Comparison of ENCODE assay signal across 1 cellular context in the genomic region with DNA sequence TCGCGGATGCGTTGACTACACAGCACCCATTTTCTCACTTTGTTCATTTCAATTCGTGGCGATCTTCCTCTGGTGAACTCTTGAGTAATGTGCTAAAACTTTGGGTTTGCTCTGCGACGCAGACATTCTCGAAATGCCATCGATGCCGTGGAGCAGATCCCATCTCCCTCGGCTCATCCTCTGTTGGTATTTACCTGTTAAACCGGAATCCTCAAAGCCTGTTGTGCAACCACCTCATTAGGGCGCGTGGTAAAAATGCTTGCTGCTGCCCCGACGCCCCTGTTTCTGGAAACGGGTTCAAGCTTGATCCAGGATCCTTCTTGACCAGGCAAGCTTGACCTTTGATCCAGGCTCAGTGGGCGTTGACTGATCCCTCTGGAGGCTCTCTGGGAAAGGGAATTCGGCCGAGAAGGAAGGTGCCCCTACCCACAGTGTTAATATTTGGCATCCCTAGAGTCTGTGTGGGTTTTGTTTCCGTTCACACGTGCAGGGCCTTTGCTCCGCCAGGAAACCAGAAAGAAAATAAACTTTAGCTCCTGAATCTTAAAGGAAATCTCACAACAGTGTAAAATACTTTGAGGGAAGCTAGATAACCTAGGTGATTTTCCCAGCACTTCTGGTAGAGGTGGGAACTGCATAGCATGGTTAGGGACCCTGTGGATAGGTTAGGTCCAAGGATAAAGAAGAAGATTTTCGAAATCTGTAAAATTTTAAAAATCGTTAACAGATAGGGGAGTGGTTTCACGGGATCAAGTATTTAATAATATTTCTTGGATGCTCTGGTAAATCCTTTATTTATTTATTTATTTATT.
TF ChIP-seq lines count a peak whose summit lies in the region.

No MANE protein-coding gene starts in this region.

TF ChIP-seq in K562, 482 proteins besides CTCF, POLR2A, EP300 and RAD21 (continues in another document):
- TF ChIP-seq CEBPG (CRISPR knock-in tag; IDR thresholded peaks at IDR 0.05) (peak; percentile 68; the same call in 1 of the 2 replicates), CEBPG (tag; conservative IDR thresholded peaks at IDR 0.05 in 1 of 2, IDR thresholded peaks at IDR 0.05 in 1 of 2) (peak; percentile 73 to 94), NR4A1 (CRISPR knock-in tag; IDR thresholded peaks at IDR 0.05) (no peak), NR4A1 (tag; IDR thresholded peaks at IDR 0.05) (peak; percentile 49; the same call in 1 of the 2 replicates), ELF1 (tag; IDR thresholded peaks at IDR 0.05) (no peak), NR2C1 (IDR thresholded peaks at IDR 0.05) (no peak), NR2C1 (tag; IDR thresholded peaks at IDR 0.05) (peak; percentile 43; the same call in 1 of the 2 replicates), TEAD4 (IDR thresholded peaks at IDR 0.05; ENCODE audit: low read length) (peak; percentile 21; the same call in 1 of the 2 replicates), TEAD4 (CRISPR knock-in tag; IDR thresholded peaks at IDR 0.05; ENCODE audit: borderline replicate concordance) (no peak), MAFF (IDR thresholded peaks at IDR 0.05; ENCODE audit: low read length) (no peak), KAT7 (CRISPR knock-in tag; IDR thresholded peaks at IDR 0.05; ENCODE audit: borderline replicate concordance) (0 out of 2 replicates have a peak, but pooled peaks have one; percentile 64), CEBPB (tag; IDR thresholded peaks at IDR 0.05) (peak; percentile 96), NR2C2 (CRISPR knock-in tag; IDR thresholded peaks at IDR 0.05) (no peak), NR2C2 (tag; IDR thresholded peaks at IDR 0.05) (peak; percentile 47; the same call in 1 of the 2 replicates), SIN3A (IDR thresholded peaks at IDR 0.05; ENCODE audit: borderline replicate concordance in 2 of 2, control insufficient read depth in 1 of 2, low read depth in 2 of 2, low read length in 2 of 2) (peak in 1 of 2 experiments; percentile 36; a peak in 1 of 4 replicates), FOXK1 (CRISPR knock-in tag; IDR thresholded peaks at IDR 0.05; ENCODE audit: borderline replicate concordance) (0 out of 2 replicates have a peak, but pooled peaks have one; percentile 55), TEAD2 (tag; IDR thresholded peaks at IDR 0.05) (0 out of 2 replicates have a peak, but pooled peaks have one; percentile 64), ZNF12 (CRISPR knock-in tag; IDR thresholded peaks at IDR 0.05) (no peak)
- TF ChIP-seq, protein P1, sequence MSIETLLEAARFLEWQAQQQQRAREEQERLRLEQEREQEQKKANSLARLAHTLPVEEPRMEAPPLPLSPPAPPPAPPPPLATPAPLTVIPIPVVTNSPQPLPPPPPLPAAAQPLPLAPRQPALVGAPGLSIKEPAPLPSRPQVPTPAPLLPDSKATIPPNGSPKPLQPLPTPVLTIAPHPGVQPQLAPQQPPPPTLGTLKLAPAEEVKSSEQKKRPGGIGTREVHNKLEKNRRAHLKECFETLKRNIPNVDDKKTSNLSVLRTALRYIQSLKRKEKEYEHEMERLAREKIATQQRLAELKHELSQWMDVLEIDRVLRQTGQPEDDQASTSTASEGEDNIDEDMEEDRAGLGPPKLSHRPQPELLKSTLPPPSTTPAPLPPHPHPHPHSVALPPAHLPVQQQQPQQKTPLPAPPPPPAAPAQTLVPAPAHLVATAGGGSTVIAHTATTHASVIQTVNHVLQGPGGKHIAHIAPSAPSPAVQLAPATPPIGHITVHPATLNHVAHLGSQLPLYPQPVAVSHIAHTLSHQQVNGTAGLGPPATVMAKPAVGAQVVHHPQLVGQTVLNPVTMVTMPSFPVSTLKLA (conservative IDR thresholded peaks at IDR 0.05), result peak; percentile 42 to 47; a peak in 2 of 4 replicates
- TF ChIP-seq, protein P2, sequence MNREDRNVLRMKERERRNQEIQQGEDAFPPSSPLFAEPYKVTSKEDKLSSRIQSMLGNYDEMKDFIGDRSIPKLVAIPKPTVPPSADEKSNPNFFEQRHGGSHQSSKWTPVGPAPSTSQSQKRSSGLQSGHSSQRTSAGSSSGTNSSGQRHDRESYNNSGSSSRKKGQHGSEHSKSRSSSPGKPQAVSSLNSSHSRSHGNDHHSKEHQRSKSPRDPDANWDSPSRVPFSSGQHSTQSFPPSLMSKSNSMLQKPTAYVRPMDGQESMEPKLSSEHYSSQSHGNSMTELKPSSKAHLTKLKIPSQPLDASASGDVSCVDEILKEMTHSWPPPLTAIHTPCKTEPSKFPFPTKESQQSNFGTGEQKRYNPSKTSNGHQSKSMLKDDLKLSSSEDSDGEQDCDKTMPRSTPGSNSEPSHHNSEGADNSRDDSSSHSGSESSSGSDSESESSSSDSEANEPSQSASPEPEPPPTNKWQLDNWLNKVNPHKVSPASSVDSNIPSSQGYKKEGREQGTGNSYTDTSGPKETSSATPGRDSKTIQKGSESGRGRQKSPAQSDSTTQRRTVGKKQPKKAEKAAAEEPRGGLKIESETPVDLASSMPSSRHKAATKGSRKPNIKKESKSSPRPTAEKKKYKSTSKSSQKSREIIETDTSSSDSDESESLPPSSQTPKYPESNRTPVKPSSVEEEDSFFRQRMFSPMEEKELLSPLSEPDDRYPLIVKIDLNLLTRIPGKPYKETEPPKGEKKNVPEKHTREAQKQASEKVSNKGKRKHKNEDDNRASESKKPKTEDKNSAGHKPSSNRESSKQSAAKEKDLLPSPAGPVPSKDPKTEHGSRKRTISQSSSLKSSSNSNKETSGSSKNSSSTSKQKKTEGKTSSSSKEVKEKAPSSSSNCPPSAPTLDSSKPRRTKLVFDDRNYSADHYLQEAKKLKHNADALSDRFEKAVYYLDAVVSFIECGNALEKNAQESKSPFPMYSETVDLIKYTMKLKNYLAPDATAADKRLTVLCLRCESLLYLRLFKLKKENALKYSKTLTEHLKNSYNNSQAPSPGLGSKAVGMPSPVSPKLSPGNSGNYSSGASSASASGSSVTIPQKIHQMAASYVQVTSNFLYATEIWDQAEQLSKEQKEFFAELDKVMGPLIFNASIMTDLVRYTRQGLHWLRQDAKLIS (CRISPR knock-in tag; IDR thresholded peaks at IDR 0.05), result peak; percentile 32; the same call in 1 of the 2 replicates
- TF ChIP-seq, protein P3, sequence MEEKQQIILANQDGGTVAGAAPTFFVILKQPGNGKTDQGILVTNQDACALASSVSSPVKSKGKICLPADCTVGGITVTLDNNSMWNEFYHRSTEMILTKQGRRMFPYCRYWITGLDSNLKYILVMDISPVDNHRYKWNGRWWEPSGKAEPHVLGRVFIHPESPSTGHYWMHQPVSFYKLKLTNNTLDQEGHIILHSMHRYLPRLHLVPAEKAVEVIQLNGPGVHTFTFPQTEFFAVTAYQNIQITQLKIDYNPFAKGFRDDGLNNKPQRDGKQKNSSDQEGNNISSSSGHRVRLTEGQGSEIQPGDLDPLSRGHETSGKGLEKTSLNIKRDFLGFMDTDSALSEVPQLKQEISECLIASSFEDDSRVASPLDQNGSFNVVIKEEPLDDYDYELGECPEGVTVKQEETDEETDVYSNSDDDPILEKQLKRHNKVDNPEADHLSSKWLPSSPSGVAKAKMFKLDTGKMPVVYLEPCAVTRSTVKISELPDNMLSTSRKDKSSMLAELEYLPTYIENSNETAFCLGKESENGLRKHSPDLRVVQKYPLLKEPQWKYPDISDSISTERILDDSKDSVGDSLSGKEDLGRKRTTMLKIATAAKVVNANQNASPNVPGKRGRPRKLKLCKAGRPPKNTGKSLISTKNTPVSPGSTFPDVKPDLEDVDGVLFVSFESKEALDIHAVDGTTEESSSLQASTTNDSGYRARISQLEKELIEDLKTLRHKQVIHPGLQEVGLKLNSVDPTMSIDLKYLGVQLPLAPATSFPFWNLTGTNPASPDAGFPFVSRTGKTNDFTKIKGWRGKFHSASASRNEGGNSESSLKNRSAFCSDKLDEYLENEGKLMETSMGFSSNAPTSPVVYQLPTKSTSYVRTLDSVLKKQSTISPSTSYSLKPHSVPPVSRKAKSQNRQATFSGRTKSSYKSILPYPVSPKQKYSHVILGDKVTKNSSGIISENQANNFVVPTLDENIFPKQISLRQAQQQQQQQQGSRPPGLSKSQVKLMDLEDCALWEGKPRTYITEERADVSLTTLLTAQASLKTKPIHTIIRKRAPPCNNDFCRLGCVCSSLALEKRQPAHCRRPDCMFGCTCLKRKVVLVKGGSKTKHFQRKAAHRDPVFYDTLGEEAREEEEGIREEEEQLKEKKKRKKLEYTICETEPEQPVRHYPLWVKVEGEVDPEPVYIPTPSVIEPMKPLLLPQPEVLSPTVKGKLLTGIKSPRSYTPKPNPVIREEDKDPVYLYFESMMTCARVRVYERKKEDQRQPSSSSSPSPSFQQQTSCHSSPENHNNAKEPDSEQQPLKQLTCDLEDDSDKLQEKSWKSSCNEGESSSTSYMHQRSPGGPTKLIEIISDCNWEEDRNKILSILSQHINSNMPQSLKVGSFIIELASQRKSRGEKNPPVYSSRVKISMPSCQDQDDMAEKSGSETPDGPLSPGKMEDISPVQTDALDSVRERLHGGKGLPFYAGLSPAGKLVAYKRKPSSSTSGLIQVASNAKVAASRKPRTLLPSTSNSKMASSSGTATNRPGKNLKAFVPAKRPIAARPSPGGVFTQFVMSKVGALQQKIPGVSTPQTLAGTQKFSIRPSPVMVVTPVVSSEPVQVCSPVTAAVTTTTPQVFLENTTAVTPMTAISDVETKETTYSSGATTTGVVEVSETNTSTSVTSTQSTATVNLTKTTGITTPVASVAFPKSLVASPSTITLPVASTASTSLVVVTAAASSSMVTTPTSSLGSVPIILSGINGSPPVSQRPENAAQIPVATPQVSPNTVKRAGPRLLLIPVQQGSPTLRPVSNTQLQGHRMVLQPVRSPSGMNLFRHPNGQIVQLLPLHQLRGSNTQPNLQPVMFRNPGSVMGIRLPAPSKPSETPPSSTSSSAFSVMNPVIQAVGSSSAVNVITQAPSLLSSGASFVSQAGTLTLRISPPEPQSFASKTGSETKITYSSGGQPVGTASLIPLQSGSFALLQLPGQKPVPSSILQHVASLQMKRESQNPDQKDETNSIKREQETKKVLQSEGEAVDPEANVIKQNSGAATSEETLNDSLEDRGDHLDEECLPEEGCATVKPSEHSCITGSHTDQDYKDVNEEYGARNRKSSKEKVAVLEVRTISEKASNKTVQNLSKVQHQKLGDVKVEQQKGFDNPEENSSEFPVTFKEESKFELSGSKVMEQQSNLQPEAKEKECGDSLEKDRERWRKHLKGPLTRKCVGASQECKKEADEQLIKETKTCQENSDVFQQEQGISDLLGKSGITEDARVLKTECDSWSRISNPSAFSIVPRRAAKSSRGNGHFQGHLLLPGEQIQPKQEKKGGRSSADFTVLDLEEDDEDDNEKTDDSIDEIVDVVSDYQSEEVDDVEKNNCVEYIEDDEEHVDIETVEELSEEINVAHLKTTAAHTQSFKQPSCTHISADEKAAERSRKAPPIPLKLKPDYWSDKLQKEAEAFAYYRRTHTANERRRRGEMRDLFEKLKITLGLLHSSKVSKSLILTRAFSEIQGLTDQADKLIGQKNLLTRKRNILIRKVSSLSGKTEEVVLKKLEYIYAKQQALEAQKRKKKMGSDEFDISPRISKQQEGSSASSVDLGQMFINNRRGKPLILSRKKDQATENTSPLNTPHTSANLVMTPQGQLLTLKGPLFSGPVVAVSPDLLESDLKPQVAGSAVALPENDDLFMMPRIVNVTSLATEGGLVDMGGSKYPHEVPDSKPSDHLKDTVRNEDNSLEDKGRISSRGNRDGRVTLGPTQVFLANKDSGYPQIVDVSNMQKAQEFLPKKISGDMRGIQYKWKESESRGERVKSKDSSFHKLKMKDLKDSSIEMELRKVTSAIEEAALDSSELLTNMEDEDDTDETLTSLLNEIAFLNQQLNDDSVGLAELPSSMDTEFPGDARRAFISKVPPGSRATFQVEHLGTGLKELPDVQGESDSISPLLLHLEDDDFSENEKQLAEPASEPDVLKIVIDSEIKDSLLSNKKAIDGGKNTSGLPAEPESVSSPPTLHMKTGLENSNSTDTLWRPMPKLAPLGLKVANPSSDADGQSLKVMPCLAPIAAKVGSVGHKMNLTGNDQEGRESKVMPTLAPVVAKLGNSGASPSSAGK (IDR thresholded peaks at IDR 0.05), result peak; percentile 93
- TF ChIP-seq, protein P4, sequence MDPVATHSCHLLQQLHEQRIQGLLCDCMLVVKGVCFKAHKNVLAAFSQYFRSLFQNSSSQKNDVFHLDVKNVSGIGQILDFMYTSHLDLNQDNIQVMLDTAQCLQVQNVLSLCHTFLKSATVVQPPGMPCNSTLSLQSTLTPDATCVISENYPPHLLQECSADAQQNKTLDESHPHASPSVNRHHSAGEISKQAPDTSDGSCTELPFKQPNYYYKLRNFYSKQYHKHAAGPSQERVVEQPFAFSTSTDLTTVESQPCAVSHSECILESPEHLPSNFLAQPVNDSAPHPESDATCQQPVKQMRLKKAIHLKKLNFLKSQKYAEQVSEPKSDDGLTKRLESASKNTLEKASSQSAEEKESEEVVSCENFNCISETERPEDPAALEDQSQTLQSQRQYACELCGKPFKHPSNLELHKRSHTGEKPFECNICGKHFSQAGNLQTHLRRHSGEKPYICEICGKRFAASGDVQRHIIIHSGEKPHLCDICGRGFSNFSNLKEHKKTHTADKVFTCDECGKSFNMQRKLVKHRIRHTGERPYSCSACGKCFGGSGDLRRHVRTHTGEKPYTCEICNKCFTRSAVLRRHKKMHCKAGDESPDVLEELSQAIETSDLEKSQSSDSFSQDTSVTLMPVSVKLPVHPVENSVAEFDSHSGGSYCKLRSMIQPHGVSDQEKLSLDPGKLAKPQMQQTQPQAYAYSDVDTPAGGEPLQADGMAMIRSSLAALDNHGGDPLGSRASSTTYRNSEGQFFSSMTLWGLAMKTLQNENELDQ (CRISPR knock-in tag; IDR thresholded peaks at IDR 0.05; ENCODE audit: borderline replicate concordance), result 0 out of 2 replicates have a peak, but pooled peaks have one; percentile 68
- TF ChIP-seq, protein P5, sequence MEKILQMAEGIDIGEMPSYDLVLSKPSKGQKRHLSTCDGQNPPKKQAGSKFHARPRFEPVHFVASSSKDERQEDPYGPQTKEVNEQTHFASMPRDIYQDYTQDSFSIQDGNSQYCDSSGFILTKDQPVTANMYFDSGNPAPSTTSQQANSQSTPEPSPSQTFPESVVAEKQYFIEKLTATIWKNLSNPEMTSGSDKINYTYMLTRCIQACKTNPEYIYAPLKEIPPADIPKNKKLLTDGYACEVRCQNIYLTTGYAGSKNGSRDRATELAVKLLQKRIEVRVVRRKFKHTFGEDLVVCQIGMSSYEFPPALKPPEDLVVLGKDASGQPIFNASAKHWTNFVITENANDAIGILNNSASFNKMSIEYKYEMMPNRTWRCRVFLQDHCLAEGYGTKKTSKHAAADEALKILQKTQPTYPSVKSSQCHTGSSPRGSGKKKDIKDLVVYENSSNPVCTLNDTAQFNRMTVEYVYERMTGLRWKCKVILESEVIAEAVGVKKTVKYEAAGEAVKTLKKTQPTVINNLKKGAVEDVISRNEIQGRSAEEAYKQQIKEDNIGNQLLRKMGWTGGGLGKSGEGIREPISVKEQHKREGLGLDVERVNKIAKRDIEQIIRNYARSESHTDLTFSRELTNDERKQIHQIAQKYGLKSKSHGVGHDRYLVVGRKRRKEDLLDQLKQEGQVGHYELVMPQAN (IDR thresholded peaks at IDR 0.05; ENCODE audit: borderline replicate concordance), result no peak
